ENCODE assay signal across 8 cellular contexts in the genomic region with DNA sequence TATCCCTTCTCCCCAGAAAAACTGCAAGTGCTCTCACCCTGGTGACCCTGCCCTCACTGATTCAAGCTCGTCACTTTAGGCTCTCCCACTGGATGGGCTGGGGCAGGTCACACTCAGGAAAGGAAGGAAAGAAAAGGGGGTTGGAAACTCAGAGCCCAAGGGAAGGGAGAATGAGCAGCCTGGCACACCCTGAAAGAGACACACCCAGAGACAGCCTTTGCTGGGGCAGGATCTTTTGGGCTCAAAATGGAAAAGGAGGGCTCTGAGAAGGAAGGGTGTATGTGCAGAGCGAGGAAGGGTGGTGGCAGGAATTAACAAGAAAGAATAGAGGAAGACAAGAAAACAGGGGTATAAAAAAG. TPM values are rescaled to one million over a fixed set of nuclear protein-coding genes. Genes with fewer than 3 reads are reported as not detected.
DNase-seq lines count a peak whose midpoint lies in the region; ATAC-seq and TF ChIP-seq lines count a peak whose summit lies in the region.

No MANE protein-coding gene starts in this region.

- peaks cover 8% of the 10 kb centered on the region for H3K36me3 ChIP-seq in CD8-positive, alpha-beta memory T cell (ENCODE audit: insufficient read depth, low read length)
- peaks cover 5% of the 10 kb centered on the region for H3K36me3 ChIP-seq in PC-3 (ENCODE audit: low read depth, low read length)
- H3K36me3 ChIP-seq in osteoblast (ENCODE audit: insufficient read depth, low read length) = peaks cover 40% of the 10 kb centered on the region

- H3K4me2 ChIP-seq in PC-3 (ENCODE audit: low read length) (peak overlapping the region; percentile 87), osteoblast (ENCODE audit: insufficient read depth, low read length) (peak overlapping the region; percentile 96)

- no peaks in the 10 kb centered on the region for H3F3A ChIP-seq in PC-3 (ENCODE audit: low read length, unreplicated experiment)

- no peaks in the 10 kb centered on the region for H3K27me3 Mint-ChIP-seq in CD8-positive, alpha-beta memory T cell
- H3K27me3 Mint-ChIP-seq in endothelial cell (ENCODE audit: unreplicated experiment) = peaks cover 28% of the 10 kb centered on the region

- H3K4me1 Mint-ChIP-seq in CD8-positive, alpha-beta memory T cell = peaks cover 44 to 60% (median 45%) of the 10 kb centered on the region in 3 donors
- peaks cover 60% of the 10 kb centered on the region for H3K4me1 Mint-ChIP-seq in endothelial cell (ENCODE audit: unreplicated experiment)

- H3K27me3 ChIP-seq in CD8-positive, alpha-beta memory T cell (ENCODE audit: insufficient read depth, low read length, poor library complexity, severe bottlenecking) = no peaks in the 10 kb centered on the region
- H3K27me3 ChIP-seq in PC-3 (ENCODE audit: low read length) (no peaks in the 10 kb centered on the region), osteoblast (ENCODE audit: insufficient read depth, low read length) (no peaks in the 10 kb centered on the region)

- peak in 1 of 5 donors; percentile 10 for DNase-seq in CD8-positive, alpha-beta memory T cell
- DNase-seq in PC-3 (no peak), endothelial cell (ENCODE audit: low spot score) (no peak), osteoblast (ENCODE audit: insufficient read length, low spot score, missing footprints) (no peak), inferior parietal cortex (ENCODE audit: extremely low spot score) (no peak), NCI-H2227 treated with DMSO at 0.1 percent for 48 hours (lab: John Stamatoyannopoulos, UW) (no peak), NCI-H1417 treated with DMSO at 0.1 percent for 48 hours (lab: John Stamatoyannopoulos, UW) (no peak)

- no peaks in the 10 kb centered on the region for H3K9me3 Mint-ChIP-seq in CD8-positive, alpha-beta memory T cell
- no peaks in the 10 kb centered on the region for H3K9me3 Mint-ChIP-seq in endothelial cell (ENCODE audit: unreplicated experiment)

- POLR2A ChIA-PET in CD8-positive, alpha-beta memory T cell (lab: Charles Lee) = interaction anchor here (0.5 to 8.1 kb wide), 4 partner anchors 33 to 1151 kb away, joined by 3 to 142 read pairs (median 3); a partner anchor contains a TSS
- POLR2A ChIA-PET in PC-3 (lab: Charles Lee; ENCODE audit: unreplicated experiment) = interaction anchor here (0.6 kb wide), 1 partner anchor 129 kb away, joined by 7 read pairs; no protein-coding TSS in a partner anchor

- H3K36me3 Mint-ChIP-seq in CD8-positive, alpha-beta memory T cell = peaks cover 6 to 70% (median 15%) of the 10 kb centered on the region in 3 donors
- H3K36me3 Mint-ChIP-seq in endothelial cell (ENCODE audit: low read depth, unreplicated experiment) = peaks cover 44% of the 10 kb centered on the region

- H2AFZ ChIP-seq in PC-3 (ENCODE audit: low read length) (no peak overlapping the region), osteoblast (ENCODE audit: low read length) (no peak overlapping the region)

- TF ChIP-seq CTCF in PC-3 (conservative IDR thresholded peaks at IDR 0.05; ENCODE audit: low read depth, low read length) (no peak), endothelial cell (IDR thresholded peaks at IDR 0.05; ENCODE audit: unreplicated experiment) (no peak), osteoblast (IDR thresholded peaks at IDR 0.05; ENCODE audit: extremely low read depth, low read depth, low read length) (no peak)

- no TSS peak for BruUV-seq in PC-3 (replicated peaks; lab: Mats Ljungman, UMichigan)

- H3K4me3 Mint-ChIP-seq in CD8-positive, alpha-beta memory T cell = peak overlapping the region; percentile 95 to 100 (median 99)
- H3K4me3 Mint-ChIP-seq in endothelial cell (ENCODE audit: unreplicated experiment) = peak overlapping the region; percentile 100

- H3K27ac ChIP-seq in CD8-positive, alpha-beta memory T cell (ENCODE audit: low read depth, low read length) = peak overlapping the region; percentile 90
- H3K27ac ChIP-seq in PC-3 (ENCODE audit: low read length) (peak overlapping the region; percentile 89), osteoblast (ENCODE audit: low read depth, low read length) (peak overlapping the region; percentile 56)

- ATAC-seq in PC-3 (no peak), HG03442 (IDR thresholded peaks at IDR 0.05; ENCODE audit: unreplicated experiment) (no peak)

- H4K20me1 ChIP-seq in PC-3 (ENCODE audit: low read length) (no peaks in the 10 kb centered on the region), osteoblast (ENCODE audit: insufficient read depth, low read length) (peaks cover 63% of the 10 kb centered on the region)

- H3K9me3 ChIP-seq in CD8-positive, alpha-beta memory T cell (ENCODE audit: low read length) = no peaks in the 10 kb centered on the region
- no peaks in the 10 kb centered on the region for H3K9me3 ChIP-seq in PC-3 (ENCODE audit: low read length)
- H3K9me3 ChIP-seq in osteoblast (ENCODE audit: low read depth, low read length) = no peaks in the 10 kb centered on the region

- no peaks in the 10 kb centered on the region for H3K9me2 ChIP-seq in PC-3 (replicated peaks; ENCODE audit: low read length)

- peak overlapping the region; percentile 92 for H3K4me3 ChIP-seq in CD8-positive, alpha-beta memory T cell (ENCODE audit: low read length)
- H3K4me3 ChIP-seq in PC-3 (ENCODE audit: low read length) = peak overlapping the region; percentile 97
- peak overlapping the region; percentile 96 for H3K4me3 ChIP-seq in osteoblast (ENCODE audit: insufficient read depth, low read length)

- H3K4me1 ChIP-seq in CD8-positive, alpha-beta memory T cell (ENCODE audit: insufficient read depth, low read length) = peaks cover 46% of the 10 kb centered on the region
- H3K4me1 ChIP-seq in PC-3 (ENCODE audit: insufficient read depth, low read length) = peaks cover 71% of the 10 kb centered on the region
- H3K4me1 ChIP-seq in osteoblast (ENCODE audit: insufficient read depth, low read length) = peaks cover 61% of the 10 kb centered on the region

- H3K79me2 ChIP-seq in PC-3 (ENCODE audit: low read length) (peaks cover 94% of the 10 kb centered on the region), osteoblast (ENCODE audit: insufficient read depth, low read length) (peaks cover 93% of the 10 kb centered on the region)

- CTCF ChIA-PET in CD8-positive, alpha-beta memory T cell (lab: Charles Lee) = interaction anchor here (3.4 to 17.6 kb wide), 2 partner anchors 11 to 41 kb away, joined by 15 to 697 read pairs; a partner anchor contains a TSS
- CTCF ChIA-PET in PC-3 (lab: Charles Lee) = no interaction called here

- H3K27ac Mint-ChIP-seq in CD8-positive, alpha-beta memory T cell = peak overlapping the region; percentile 96 to 100 (median 99)
- peak overlapping the region; percentile 99 for H3K27ac Mint-ChIP-seq in endothelial cell (ENCODE audit: unreplicated experiment)

- intact Hi-C loops in PC-3 (cut with micrococcal nuclease) = no loop called here

- H3K9ac ChIP-seq in PC-3 (ENCODE audit: low read length) = peak overlapping the region; percentile 80

RNA-seq across cellular contexts. Expression of a gene that starts 2.5 kb away (rescaled TPM):
- 100 to 1,000 TPM; 149 to 153 TPM for total RNA-seq in CD8-positive, alpha-beta memory T cell
- 166 TPM for polyA plus RNA-seq in CD8-positive, alpha-beta memory T cell
- total RNA-seq in PC-3 (2014; rRNA removed) = 49.9 and 76.0 TPM in 2 replicates
- 285 TPM for total RNA-seq in endothelial cell (ENCODE audit: unreplicated experiment)
- 62.6 and 63.9 TPM in 2 replicates for total RNA-seq in osteoblast

RNA-seq across cellular contexts. Expression of a gene that starts 6.8 kb away (rescaled TPM):
- total RNA-seq in CD8-positive, alpha-beta memory T cell = 10 to 100 TPM; 28.1 to 29.2 TPM
- polyA plus RNA-seq in CD8-positive, alpha-beta memory T cell = 11.7 TPM
- 8.5 and 14.8 TPM in 2 replicates for total RNA-seq in PC-3 (2014; rRNA removed)
- 26.0 TPM for total RNA-seq in endothelial cell (ENCODE audit: unreplicated experiment)
- 2.9 and 3.3 TPM in 2 replicates for total RNA-seq in osteoblast

RNA-seq across cellular contexts. Expression of a gene that starts 11.2 kb away (rescaled TPM):
- total RNA-seq in CD8-positive, alpha-beta memory T cell = 10 to 100 TPM; 47.5 to 49.1 TPM
- 31.0 TPM for polyA plus RNA-seq in CD8-positive, alpha-beta memory T cell
- total RNA-seq in PC-3 (2014; rRNA removed) = 50.0 and 75.6 TPM in 2 replicates
- 38.5 TPM for total RNA-seq in endothelial cell (ENCODE audit: unreplicated experiment)
- 25.6 and 26.1 TPM in 2 replicates for total RNA-seq in osteoblast

RNA-seq across cellular contexts. Expression of a gene that starts 33.1 kb away (rescaled TPM):
- 10 to 100 TPM; 59.4 to 71.1 TPM for total RNA-seq in CD8-positive, alpha-beta memory T cell
- 6.4 TPM for polyA plus RNA-seq in CD8-positive, alpha-beta memory T cell
- 19.6 and 24.9 TPM in 2 replicates for total RNA-seq in PC-3 (2014; rRNA removed)
- total RNA-seq in endothelial cell (ENCODE audit: unreplicated experiment) = 51.7 TPM
- total RNA-seq in osteoblast = 5.1 and 5.3 TPM in 2 replicates

RNA-seq across cellular contexts. Expression of a gene that starts 36.2 kb away (rescaled TPM):
- 1,000 to 10,000 TPM; 1,610 to 1,639 TPM for total RNA-seq in CD8-positive, alpha-beta memory T cell
- 136 TPM for polyA plus RNA-seq in CD8-positive, alpha-beta memory T cell
- total RNA-seq in PC-3 (2014; rRNA removed) (1,245 and 1,398 TPM in 2 replicates), endothelial cell (ENCODE audit: unreplicated experiment) (1,094 TPM), osteoblast (509 and 605 TPM in 2 replicates)
